In the genomic region with DNA sequence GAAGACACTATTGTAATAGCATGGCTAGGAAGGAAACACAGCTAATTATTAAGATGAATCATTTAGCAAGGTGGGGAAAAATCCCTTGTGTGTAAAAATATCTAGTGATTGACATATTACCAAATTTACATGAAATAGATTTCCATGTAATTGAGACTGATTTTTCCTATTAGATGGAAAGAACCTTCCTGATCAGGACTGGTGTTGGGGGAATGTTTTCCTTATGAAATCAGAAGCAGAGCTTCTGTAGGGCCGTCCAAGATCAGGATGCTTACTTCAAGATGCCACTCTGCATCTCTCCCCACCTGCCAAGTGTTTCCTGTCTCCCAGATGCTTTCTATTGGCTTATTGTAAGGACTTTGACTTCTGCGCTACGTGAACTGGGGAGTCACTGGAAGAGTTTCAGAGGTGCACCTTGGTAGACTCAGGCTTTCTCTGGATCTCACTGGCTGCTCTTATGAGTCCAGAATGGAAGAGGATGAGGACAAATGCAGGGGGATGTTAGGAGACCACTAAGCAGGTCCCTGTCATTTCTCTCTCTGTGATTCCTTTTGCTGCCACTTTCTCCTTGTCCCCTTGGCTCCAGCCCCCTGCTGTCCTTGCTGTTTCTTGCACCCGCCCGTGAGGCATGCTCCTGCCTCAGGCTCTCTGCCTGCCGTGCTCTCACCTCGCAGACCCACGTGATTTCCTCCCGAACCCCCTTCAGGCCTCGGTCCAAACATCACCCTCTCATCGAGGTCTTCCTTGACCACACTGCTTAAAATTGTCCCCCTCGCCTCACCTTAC, we compare ENCODE assay signal across 13 cellular contexts. TPM values are rescaled to one million over a fixed set of nuclear protein-coding genes. Genes with fewer than 3 reads are reported as not detected.
DNase-seq lines count a peak whose midpoint lies in the region; ATAC-seq and TF ChIP-seq lines count a peak whose summit lies in the region.
"Had no signal": no experiment of that assay in that cellular context is flagged by ENCODE, and none has a peak within 500 bp of the region (broad histone marks: within the 10 kb centered on the region; RNA-seq: fewer than 3 reads in every experiment).

No MANE protein-coding gene starts in this region.

- H3K36me3 ChIP-seq in RWPE2 (ENCODE audit: low read depth) (no peaks in the 10 kb centered on the region), esophagus muscularis mucosa (no peaks in the 10 kb centered on the region), gastrocnemius medialis (no peaks in the 10 kb centered on the region)
- H3K36me3 ChIP-seq: ovary, transverse colon had no signal

- intact Hi-C loops in esophagus muscularis mucosa (cut with DNase I) (loop anchor here (10.0 kb wide), 1 partner anchor 613 kb away; no protein-coding TSS in a partner anchor), gastrocnemius medialis (cut with DNase I; ENCODE audit: low total_unique reads) (loop anchor here (2.0 to 10.0 kb wide), 4 partner anchors 231 to 617 kb away; no protein-coding TSS in a partner anchor)

- peak; percentile 32 for DNase-seq in EH (ENCODE audit: low read depth)
- DNase-seq in RWPE2 (ENCODE audit: low spot score): no peak
- DNase-seq in esophagus muscularis mucosa (ENCODE audit: extremely low spot score): no peak
- DNase-seq in gastrocnemius medialis: no peak
- DNase-seq in SHP77 (lab: John Stamatoyannopoulos, UW): no peak
- no peak for DNase-seq in NCI-H1436 (lab: John Stamatoyannopoulos, UW)
- DNase-seq: activated T-cell treated with anti-CD3 and anti-CD28 coated beads, Interleukin-2, amount 50 U/mL, for 1 hour; CD8-positive, alpha-beta T cell; ovary; Right ventricle myocardium superior; transverse colon had no signal

- no peaks in the 10 kb centered on the region for H3K27me3 ChIP-seq in RWPE2 (ENCODE audit: insufficient read depth, poor library complexity, severe bottlenecking)
- no peaks in the 10 kb centered on the region for H3K27me3 ChIP-seq in esophagus muscularis mucosa
- H3K27me3 ChIP-seq in gastrocnemius medialis: no peaks in the 10 kb centered on the region
- H3K27me3 ChIP-seq: ovary, transverse colon had no signal

- TF ChIP-seq CTCF in RWPE2 (IDR thresholded peaks at IDR 0.05; ENCODE audit: poor library complexity, severe bottlenecking) (no peak), esophagus muscularis mucosa (IDR thresholded peaks at IDR 0.05) (no peak), gastrocnemius medialis (IDR thresholded peaks at IDR 0.05 in 4 of 5, conservative IDR thresholded peaks at IDR 0.05 in 1 of 5) (no peak)

- 83% methylated on average over 12 of the region's 12 CpGs for WGBS in esophagus muscularis mucosa

- in situ Hi-C loops in gastrocnemius medialis (cut with MboI; ENCODE audit: low sequenced_read_pairs in 4 of 4): loop anchor here (5.0 to 25.0 kb wide), 4 partner anchors 181 to 613 kb away; no protein-coding TSS in a partner anchor

- no peak for TF ChIP-seq EP300 in esophagus muscularis mucosa (IDR thresholded peaks at IDR 0.05)

- TF ChIP-seq POLR2A in esophagus muscularis mucosa (IDR thresholded peaks at IDR 0.05; ENCODE audit: low read depth) (no peak), gastrocnemius medialis (IDR thresholded peaks at IDR 0.05) (no peak)

- H3K4me1 ChIP-seq in RWPE2 (ENCODE audit: insufficient read depth, poor library complexity, severe bottlenecking): peaks cover 50% of the 10 kb centered on the region
- peaks cover 26 to 68% (median 61%) of the 10 kb centered on the region in 4 donors for H3K4me1 ChIP-seq in esophagus muscularis mucosa
- peaks cover 39 to 42% of the 10 kb centered on the region in 2 donors for H3K4me1 ChIP-seq in gastrocnemius medialis

- peak overlapping the region; percentile 95 for H3K27ac ChIP-seq in RWPE2 (ENCODE audit: poor library complexity, severe bottlenecking)
- peak overlapping the region; percentile 53 to 78 (median 68) for H3K27ac ChIP-seq in esophagus muscularis mucosa (replicated peaks in 1 of 4)
- H3K27ac ChIP-seq in gastrocnemius medialis: peak overlapping the region; percentile 77 to 90 (median 84)

- H3K9me3 ChIP-seq in RWPE2 (ENCODE audit: severe bottlenecking): no peaks in the 10 kb centered on the region
- H3K9me3 ChIP-seq in esophagus muscularis mucosa: no peaks in the 10 kb centered on the region
- no peaks in the 10 kb centered on the region for H3K9me3 ChIP-seq in gastrocnemius medialis
- H3K9me3 ChIP-seq: ovary, transverse colon had no signal

- no peak for ATAC-seq in RWPE2 (ENCODE audit: low read depth)
- ATAC-seq in gastrocnemius medialis: no peak
- no peak for ATAC-seq in HG02870 (IDR thresholded peaks at IDR 0.05; ENCODE audit: unreplicated experiment)
- ATAC-seq in HG03342 (IDR thresholded peaks at IDR 0.05; ENCODE audit: unreplicated experiment): no peak
- ATAC-seq: CD8-positive, alpha-beta T cell had no signal

- H3K4me3 ChIP-seq in RWPE2 (ENCODE audit: severe bottlenecking): no peak overlapping the region
- no peak overlapping the region for H3K4me3 ChIP-seq in esophagus muscularis mucosa
- no peak overlapping the region for H3K4me3 ChIP-seq in gastrocnemius medialis
- H3K4me3 ChIP-seq: ovary had no signal

RNA-seq across cellular contexts. Expression of a gene that starts 30.1 kb away (rescaled TPM):
- 10 to 100 TPM; 38.5 to 65.2 (median 41.6) TPM for total RNA-seq in esophagus muscularis mucosa
- total RNA-seq in gastrocnemius medialis: 10 to 100 TPM; 15.1 to 39.7 (median 26.0) TPM

RNA-seq across cellular contexts. Expression of a gene that starts 30.2 kb away (rescaled TPM):
- total RNA-seq in esophagus muscularis mucosa: 10 to 100 TPM; 19.3 to 27.0 (median 22.0) TPM
- 10 to 100 TPM; 23.5 to 27.1 (median 24.5) TPM for total RNA-seq in gastrocnemius medialis
